Comparison of ENCODE assay signal across 12 cellular contexts in genomic region chr15:58361291-58361759, GRCh38.
A peak's percentile ranks its signal among the peaks of the same experiment; 100 is the strongest.
DNase-seq lines count a peak whose midpoint lies in the region; ATAC-seq and TF ChIP-seq lines count a peak whose summit lies in the region.
"Had no signal": no experiment of that assay in that cellular context is flagged by ENCODE, and none has a peak within 500 bp of the region (broad histone marks: within the 10 kb centered on the region; RNA-seq: fewer than 3 reads in every experiment).

No MANE protein-coding gene starts in this region.

- no peak for TF ChIP-seq CTCF in foreskin keratinocyte (conservative IDR thresholded peaks at IDR 0.05)
- TF ChIP-seq CTCF in CD8-positive, alpha-beta T cell (IDR thresholded peaks at IDR 0.05): no peak

- H3K27me3 Mint-ChIP-seq in CD8-positive, alpha-beta T cell (ENCODE audit: low read depth): no peaks in the 10 kb centered on the region

- CTCF ChIA-PET in CD8-positive, alpha-beta T cell (lab: Charles Lee): no interaction called here

- H3K9me3 ChIP-seq in CD8-positive, alpha-beta T cell (ENCODE audit: low read length): no peaks in the 10 kb centered on the region

- peak; percentile 55 for ATAC-seq in foreskin keratinocyte
- no peak for ATAC-seq in CD8-positive, alpha-beta T cell

- no peak overlapping the region for H3K4me3 Mint-ChIP-seq in CD8-positive, alpha-beta T cell

- no peak overlapping the region for H3K27ac Mint-ChIP-seq in CD8-positive, alpha-beta T cell

- H3K9me3 Mint-ChIP-seq in CD8-positive, alpha-beta T cell: no peaks in the 10 kb centered on the region

- H3K27ac ChIP-seq in foreskin keratinocyte: no peak overlapping the region
- no peak overlapping the region for H3K27ac ChIP-seq in CD8-positive, alpha-beta T cell (ENCODE audit: low read depth, low read length)

- intact Hi-C loops in CD8-positive, alpha-beta T cell (cut with DNase I, micrococcal nuclease): no loop called here

- DNase-seq in A172 (ENCODE audit: low spot score) (peak; percentile 55), HCEC 1CT (peak; percentile 99), RPMI7951 (ENCODE audit: low read depth) (peak; percentile 67), foreskin keratinocyte (peak; percentile 54 to 76), DMS153 treated with DMSO at 0.1 percent for 48 hours (lab: John Stamatoyannopoulos, UW; ENCODE audit: unreplicated experiment) (no peak), COLO829 (ENCODE audit: low spot score) (no peak)
- no peak for DNase-seq in stimulated activated CD4-positive, alpha-beta T cell treated with anti-CD3 and anti-CD28 coated beads, Interleukin-15, amount 100 ng/mL, for 24 hours
- DNase-seq in CD8-positive, alpha-beta T cell: no peak
- DNase-seq: activated T-cell treated with anti-CD3 and anti-CD28 coated beads, Interleukin-2, amount 50 U/mL, for 48 hours; effector memory CD4-positive, alpha-beta T cell; left cardiac atrium; stimulated activated CD4-positive, alpha-beta T cell treated with anti-CD3 and anti-CD28 coated beads, Interleukin-12 subunit alpha, Interleukin-12 subunit beta, amount 100 ng/mL, for 4 hours had no signal

- H3K4me3 ChIP-seq in CD8-positive, alpha-beta T cell (ENCODE audit: low read depth, low read length): no peak overlapping the region

- POLR2A ChIA-PET in CD8-positive, alpha-beta T cell (lab: Charles Lee): no interaction called here

- H3K36me3 ChIP-seq in CD8-positive, alpha-beta T cell (ENCODE audit: insufficient read depth, low read length): no peaks in the 10 kb centered on the region

- peaks cover 39% of the 10 kb centered on the region for H3K4me1 Mint-ChIP-seq in CD8-positive, alpha-beta T cell (ENCODE audit: low read depth)

- H3K4me1 ChIP-seq in foreskin keratinocyte: peaks cover 12% of the 10 kb centered on the region
- H3K4me1 ChIP-seq in CD8-positive, alpha-beta T cell (ENCODE audit: insufficient read depth, low read length): peaks cover 37% of the 10 kb centered on the region

- no peaks in the 10 kb centered on the region for H3K27me3 ChIP-seq in foreskin keratinocyte
- H3K27me3 ChIP-seq in CD8-positive, alpha-beta T cell (ENCODE audit: insufficient read depth, low read length): no peaks in the 10 kb centered on the region

- no peaks in the 10 kb centered on the region for H3K36me3 Mint-ChIP-seq in CD8-positive, alpha-beta T cell

Comparison
In these comparisons a context has a peak if more than half of its experiments do, and no peak if none do; other contexts are left out.
1. DNase-seq: peak in A172 (single experiment), HCEC 1CT (single experiment), RPMI7951 (single experiment) and foreskin keratinocyte (2 of 2); none in stimulated activated CD4-positive, alpha-beta T cell treated with anti-CD3 and anti-CD28 coated beads, Interleukin-15, amount 100 ng/mL, for 24 hours (single experiment), DMS153 treated with DMSO at 0.1 percent for 48 hours (single experiment), CD8-positive, alpha-beta T cell (0 of 7) and COLO829 (single experiment).